Comparison of ENCODE assay signal across 1 cellular context in the genomic region with DNA sequence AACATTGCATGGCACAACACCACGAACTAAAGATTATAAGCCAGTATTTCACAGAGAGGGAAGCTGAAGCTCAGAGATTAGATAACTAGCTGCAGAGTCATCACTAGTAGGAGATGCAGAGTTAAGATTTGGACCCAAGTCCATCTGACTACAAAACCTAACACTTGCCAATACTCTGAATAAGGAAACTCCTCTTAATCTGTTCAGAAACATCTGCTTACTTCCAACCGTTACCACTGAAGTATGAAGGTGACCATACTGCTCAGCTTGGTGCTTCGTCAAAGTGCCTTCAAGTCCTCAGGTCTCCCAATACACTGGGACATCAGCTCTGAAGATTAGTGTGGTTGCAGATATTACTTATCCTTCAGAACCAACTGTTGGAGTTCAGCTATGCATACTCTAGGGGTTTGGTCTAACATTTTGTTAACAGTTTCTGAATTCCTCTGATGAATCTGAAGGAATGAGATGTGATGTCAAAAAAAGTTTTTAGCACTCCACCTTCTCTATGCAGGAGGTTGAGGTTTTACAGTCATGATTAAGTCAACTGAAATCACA.
TF ChIP-seq lines count a peak whose summit lies in the region.

No MANE protein-coding gene starts in this region.

TF ChIP-seq in K562, 482 proteins besides CTCF, POLR2A, EP300 and RAD21 (continued from another document and continues in another):
- TF ChIP-seq, protein P1, sequence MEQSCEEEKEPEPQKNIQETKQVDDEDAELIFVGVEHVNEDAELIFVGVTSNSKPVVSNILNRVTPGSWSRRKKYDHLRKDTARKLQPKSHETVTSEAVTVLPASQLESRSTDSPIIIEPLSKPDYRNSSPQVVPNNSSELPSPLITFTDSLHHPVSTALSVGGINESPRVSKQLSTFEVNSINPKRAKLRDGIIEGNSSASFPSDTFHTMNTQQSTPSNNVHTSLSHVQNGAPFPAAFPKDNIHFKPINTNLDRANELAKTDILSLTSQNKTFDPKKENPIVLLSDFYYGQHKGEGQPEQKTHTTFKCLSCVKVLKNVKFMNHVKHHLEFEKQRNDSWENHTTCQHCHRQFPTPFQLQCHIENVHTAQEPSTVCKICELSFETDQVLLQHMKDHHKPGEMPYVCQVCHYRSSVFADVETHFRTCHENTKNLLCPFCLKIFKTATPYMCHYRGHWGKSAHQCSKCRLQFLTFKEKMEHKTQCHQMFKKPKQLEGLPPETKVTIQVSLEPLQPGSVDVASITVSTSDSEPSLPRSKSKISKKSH (CRISPR knock-in tag; IDR thresholded peaks at IDR 0.05): no peak
- TF ChIP-seq ZNF324 (CRISPR knock-in tag; IDR thresholded peaks at IDR 0.05) (no peak), SIN3B (IDR thresholded peaks at IDR 0.05; ENCODE audit: low read depth) (no peak), STAT5B (CRISPR knock-in tag; IDR thresholded peaks at IDR 0.05) (no peak), ZBTB8A (IDR thresholded peaks at IDR 0.05; ENCODE audit: partially characterized antibody) (no peak), GATA2 (CRISPR knock-in tag; IDR thresholded peaks at IDR 0.05) (peak; percentile 88), ELF2 (CRISPR knock-in tag; IDR thresholded peaks at IDR 0.05) (no peak), ZNF75A (CRISPR knock-in tag; IDR thresholded peaks at IDR 0.05) (no peak), CREBBP (IDR thresholded peaks at IDR 0.05; ENCODE audit: low read depth, low read length) (no peak), CCNT2 (IDR thresholded peaks at IDR 0.05; ENCODE audit: borderline replicate concordance, extremely low read depth, insufficient read length, low read depth, low read length) (peak; percentile 94), ZNF408 (CRISPR knock-in tag; IDR thresholded peaks at IDR 0.05; ENCODE audit: low read depth) (no peak), ARHGAP35 (IDR thresholded peaks at IDR 0.05; ENCODE audit: partially characterized antibody) (no peak), HMGN3 (IDR thresholded peaks at IDR 0.05; ENCODE audit: borderline replicate concordance, extremely low read depth, insufficient read length, low read depth, low read length) (peak; percentile 88)
- TF ChIP-seq, protein P2, sequence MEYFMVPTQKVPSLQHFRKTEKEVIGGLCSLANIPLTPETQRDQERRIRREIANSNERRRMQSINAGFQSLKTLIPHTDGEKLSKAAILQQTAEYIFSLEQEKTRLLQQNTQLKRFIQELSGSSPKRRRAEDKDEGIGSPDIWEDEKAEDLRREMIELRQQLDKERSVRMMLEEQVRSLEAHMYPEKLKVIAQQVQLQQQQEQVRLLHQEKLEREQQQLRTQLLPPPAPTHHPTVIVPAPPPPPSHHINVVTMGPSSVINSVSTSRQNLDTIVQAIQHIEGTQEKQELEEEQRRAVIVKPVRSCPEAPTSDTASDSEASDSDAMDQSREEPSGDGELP (CRISPR knock-in tag; IDR thresholded peaks at IDR 0.05; ENCODE audit: borderline replicate concordance): no peak
- TF ChIP-seq, protein P3, sequence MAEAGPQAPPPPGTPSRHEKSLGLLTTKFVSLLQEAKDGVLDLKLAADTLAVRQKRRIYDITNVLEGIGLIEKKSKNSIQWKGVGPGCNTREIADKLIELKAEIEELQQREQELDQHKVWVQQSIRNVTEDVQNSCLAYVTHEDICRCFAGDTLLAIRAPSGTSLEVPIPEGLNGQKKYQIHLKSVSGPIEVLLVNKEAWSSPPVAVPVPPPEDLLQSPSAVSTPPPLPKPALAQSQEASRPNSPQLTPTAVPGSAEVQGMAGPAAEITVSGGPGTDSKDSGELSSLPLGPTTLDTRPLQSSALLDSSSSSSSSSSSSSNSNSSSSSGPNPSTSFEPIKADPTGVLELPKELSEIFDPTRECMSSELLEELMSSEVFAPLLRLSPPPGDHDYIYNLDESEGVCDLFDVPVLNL (CRISPR knock-in tag; IDR thresholded peaks at IDR 0.05; ENCODE audit: low read depth): no peak
- TF ChIP-seq, protein P4, sequence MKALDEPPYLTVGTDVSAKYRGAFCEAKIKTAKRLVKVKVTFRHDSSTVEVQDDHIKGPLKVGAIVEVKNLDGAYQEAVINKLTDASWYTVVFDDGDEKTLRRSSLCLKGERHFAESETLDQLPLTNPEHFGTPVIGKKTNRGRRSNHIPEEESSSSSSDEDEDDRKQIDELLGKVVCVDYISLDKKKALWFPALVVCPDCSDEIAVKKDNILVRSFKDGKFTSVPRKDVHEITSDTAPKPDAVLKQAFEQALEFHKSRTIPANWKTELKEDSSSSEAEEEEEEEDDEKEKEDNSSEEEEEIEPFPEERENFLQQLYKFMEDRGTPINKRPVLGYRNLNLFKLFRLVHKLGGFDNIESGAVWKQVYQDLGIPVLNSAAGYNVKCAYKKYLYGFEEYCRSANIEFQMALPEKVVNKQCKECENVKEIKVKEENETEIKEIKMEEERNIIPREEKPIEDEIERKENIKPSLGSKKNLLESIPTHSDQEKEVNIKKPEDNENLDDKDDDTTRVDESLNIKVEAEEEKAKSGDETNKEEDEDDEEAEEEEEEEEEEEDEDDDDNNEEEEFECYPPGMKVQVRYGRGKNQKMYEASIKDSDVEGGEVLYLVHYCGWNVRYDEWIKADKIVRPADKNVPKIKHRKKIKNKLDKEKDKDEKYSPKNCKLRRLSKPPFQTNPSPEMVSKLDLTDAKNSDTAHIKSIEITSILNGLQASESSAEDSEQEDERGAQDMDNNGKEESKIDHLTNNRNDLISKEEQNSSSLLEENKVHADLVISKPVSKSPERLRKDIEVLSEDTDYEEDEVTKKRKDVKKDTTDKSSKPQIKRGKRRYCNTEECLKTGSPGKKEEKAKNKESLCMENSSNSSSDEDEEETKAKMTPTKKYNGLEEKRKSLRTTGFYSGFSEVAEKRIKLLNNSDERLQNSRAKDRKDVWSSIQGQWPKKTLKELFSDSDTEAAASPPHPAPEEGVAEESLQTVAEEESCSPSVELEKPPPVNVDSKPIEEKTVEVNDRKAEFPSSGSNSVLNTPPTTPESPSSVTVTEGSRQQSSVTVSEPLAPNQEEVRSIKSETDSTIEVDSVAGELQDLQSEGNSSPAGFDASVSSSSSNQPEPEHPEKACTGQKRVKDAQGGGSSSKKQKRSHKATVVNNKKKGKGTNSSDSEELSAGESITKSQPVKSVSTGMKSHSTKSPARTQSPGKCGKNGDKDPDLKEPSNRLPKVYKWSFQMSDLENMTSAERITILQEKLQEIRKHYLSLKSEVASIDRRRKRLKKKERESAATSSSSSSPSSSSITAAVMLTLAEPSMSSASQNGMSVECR (CRISPR knock-in tag; IDR thresholded peaks at IDR 0.05): no peak
- TF ChIP-seq, protein P5, sequence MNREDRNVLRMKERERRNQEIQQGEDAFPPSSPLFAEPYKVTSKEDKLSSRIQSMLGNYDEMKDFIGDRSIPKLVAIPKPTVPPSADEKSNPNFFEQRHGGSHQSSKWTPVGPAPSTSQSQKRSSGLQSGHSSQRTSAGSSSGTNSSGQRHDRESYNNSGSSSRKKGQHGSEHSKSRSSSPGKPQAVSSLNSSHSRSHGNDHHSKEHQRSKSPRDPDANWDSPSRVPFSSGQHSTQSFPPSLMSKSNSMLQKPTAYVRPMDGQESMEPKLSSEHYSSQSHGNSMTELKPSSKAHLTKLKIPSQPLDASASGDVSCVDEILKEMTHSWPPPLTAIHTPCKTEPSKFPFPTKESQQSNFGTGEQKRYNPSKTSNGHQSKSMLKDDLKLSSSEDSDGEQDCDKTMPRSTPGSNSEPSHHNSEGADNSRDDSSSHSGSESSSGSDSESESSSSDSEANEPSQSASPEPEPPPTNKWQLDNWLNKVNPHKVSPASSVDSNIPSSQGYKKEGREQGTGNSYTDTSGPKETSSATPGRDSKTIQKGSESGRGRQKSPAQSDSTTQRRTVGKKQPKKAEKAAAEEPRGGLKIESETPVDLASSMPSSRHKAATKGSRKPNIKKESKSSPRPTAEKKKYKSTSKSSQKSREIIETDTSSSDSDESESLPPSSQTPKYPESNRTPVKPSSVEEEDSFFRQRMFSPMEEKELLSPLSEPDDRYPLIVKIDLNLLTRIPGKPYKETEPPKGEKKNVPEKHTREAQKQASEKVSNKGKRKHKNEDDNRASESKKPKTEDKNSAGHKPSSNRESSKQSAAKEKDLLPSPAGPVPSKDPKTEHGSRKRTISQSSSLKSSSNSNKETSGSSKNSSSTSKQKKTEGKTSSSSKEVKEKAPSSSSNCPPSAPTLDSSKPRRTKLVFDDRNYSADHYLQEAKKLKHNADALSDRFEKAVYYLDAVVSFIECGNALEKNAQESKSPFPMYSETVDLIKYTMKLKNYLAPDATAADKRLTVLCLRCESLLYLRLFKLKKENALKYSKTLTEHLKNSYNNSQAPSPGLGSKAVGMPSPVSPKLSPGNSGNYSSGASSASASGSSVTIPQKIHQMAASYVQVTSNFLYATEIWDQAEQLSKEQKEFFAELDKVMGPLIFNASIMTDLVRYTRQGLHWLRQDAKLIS (CRISPR knock-in tag; IDR thresholded peaks at IDR 0.05): no peak
- TF ChIP-seq, protein P6, sequence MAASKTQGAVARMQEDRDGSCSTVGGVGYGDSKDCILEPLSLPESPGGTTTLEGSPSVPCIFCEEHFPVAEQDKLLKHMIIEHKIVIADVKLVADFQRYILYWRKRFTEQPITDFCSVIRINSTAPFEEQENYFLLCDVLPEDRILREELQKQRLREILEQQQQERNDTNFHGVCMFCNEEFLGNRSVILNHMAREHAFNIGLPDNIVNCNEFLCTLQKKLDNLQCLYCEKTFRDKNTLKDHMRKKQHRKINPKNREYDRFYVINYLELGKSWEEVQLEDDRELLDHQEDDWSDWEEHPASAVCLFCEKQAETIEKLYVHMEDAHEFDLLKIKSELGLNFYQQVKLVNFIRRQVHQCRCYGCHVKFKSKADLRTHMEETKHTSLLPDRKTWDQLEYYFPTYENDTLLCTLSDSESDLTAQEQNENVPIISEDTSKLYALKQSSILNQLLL (CRISPR knock-in tag; IDR thresholded peaks at IDR 0.05; ENCODE audit: borderline replicate concordance): no peak
- TF ChIP-seq, protein P7, sequence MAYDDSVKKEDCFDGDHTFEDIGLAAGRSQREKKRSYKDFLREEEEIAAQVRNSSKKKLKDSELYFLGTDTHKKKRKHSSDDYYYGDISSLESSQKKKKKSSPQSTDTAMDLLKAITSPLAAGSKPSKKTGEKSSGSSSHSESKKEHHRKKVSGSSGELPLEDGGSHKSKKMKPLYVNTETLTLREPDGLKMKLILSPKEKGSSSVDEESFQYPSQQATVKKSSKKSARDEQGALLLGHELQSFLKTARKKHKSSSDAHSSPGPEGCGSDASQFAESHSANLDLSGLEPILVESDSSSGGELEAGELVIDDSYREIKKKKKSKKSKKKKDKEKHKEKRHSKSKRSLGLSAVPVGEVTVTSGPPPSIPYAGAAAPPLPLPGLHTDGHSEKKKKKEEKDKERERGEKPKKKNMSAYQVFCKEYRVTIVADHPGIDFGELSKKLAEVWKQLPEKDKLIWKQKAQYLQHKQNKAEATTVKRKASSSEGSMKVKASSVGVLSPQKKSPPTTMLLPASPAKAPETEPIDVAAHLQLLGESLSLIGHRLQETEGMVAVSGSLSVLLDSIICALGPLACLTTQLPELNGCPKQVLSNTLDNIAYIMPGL (CRISPR knock-in tag; IDR thresholded peaks at IDR 0.05): no peak
- TF ChIP-seq, protein P8, sequence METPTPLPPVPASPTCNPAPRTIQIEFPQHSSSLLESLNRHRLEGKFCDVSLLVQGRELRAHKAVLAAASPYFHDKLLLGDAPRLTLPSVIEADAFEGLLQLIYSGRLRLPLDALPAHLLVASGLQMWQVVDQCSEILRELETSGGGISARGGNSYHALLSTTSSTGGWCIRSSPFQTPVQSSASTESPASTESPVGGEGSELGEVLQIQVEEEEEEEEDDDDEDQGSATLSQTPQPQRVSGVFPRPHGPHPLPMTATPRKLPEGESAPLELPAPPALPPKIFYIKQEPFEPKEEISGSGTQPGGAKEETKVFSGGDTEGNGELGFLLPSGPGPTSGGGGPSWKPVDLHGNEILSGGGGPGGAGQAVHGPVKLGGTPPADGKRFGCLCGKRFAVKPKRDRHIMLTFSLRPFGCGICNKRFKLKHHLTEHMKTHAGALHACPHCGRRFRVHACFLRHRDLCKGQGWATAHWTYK (CRISPR knock-in tag; IDR thresholded peaks at IDR 0.05): 0 out of 2 replicates have a peak, but pooled peaks have one; percentile 85
- TF ChIP-seq, protein P9, sequence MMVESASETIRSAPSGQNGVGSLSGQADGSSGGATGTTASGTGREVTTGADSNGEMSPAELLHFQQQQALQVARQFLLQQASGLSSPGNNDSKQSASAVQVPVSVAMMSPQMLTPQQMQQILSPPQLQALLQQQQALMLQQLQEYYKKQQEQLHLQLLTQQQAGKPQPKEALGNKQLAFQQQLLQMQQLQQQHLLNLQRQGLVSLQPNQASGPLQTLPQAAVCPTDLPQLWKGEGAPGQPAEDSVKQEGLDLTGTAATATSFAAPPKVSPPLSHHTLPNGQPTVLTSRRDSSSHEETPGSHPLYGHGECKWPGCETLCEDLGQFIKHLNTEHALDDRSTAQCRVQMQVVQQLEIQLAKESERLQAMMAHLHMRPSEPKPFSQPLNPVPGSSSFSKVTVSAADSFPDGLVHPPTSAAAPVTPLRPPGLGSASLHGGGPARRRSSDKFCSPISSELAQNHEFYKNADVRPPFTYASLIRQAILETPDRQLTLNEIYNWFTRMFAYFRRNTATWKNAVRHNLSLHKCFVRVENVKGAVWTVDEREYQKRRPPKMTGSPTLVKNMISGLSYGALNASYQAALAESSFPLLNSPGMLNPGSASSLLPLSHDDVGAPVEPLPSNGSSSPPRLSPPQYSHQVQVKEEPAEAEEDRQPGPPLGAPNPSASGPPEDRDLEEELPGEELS (CRISPR knock-in tag; IDR thresholded peaks at IDR 0.05; ENCODE audit: borderline replicate concordance): no peak
- TF ChIP-seq, protein P10, sequence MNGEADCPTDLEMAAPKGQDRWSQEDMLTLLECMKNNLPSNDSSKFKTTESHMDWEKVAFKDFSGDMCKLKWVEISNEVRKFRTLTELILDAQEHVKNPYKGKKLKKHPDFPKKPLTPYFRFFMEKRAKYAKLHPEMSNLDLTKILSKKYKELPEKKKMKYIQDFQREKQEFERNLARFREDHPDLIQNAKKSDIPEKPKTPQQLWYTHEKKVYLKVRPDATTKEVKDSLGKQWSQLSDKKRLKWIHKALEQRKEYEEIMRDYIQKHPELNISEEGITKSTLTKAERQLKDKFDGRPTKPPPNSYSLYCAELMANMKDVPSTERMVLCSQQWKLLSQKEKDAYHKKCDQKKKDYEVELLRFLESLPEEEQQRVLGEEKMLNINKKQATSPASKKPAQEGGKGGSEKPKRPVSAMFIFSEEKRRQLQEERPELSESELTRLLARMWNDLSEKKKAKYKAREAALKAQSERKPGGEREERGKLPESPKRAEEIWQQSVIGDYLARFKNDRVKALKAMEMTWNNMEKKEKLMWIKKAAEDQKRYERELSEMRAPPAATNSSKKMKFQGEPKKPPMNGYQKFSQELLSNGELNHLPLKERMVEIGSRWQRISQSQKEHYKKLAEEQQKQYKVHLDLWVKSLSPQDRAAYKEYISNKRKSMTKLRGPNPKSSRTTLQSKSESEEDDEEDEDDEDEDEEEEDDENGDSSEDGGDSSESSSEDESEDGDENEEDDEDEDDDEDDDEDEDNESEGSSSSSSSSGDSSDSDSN (IDR thresholded peaks at IDR 0.05; ENCODE audit: borderline replicate concordance in 1 of 2, low read depth in 2 of 2, low read length in 2 of 2): no peak
- TF ChIP-seq, protein P11, sequence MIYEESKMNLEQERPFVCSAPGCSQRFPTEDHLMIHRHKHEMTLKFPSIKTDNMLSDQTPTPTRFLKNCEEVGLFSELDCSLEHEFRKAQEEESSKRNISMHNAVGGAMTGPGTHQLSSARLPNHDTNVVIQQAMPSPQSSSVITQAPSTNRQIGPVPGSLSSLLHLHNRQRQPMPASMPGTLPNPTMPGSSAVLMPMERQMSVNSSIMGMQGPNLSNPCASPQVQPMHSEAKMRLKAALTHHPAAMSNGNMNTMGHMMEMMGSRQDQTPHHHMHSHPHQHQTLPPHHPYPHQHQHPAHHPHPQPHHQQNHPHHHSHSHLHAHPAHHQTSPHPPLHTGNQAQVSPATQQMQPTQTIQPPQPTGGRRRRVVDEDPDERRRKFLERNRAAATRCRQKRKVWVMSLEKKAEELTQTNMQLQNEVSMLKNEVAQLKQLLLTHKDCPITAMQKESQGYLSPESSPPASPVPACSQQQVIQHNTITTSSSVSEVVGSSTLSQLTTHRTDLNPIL (CRISPR knock-in tag; IDR thresholded peaks at IDR 0.05): no peak
- TF ChIP-seq, protein P12, sequence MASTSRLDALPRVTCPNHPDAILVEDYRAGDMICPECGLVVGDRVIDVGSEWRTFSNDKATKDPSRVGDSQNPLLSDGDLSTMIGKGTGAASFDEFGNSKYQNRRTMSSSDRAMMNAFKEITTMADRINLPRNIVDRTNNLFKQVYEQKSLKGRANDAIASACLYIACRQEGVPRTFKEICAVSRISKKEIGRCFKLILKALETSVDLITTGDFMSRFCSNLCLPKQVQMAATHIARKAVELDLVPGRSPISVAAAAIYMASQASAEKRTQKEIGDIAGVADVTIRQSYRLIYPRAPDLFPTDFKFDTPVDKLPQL (IDR thresholded peaks at IDR 0.05; ENCODE audit: extremely low read depth, insufficient read length): no peak
